8 cellular contexts compared by ENCODE assay signal in the genomic region with DNA sequence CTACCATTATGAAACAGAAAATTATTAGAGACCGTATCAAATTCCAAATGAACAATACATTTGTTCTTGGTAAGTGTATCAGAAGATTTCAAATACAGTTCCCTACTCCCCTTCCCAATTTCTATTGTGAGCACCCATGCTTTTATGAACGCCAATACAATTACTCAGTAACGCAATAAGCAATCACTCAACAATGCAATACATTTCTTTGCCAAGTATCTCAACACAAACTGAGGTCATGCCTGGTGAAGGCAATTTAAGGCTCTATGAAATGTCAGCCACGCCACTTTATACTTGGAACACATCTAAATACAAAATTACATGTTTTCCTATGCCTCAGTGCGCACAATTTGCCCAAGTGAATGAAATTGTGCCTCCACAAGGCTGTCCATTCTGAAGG. TPM values are rescaled to one million over a fixed set of nuclear protein-coding genes. Genes with fewer than 3 reads are reported as not detected.
DNase-seq lines count a peak whose midpoint lies in the region; ATAC-seq and TF ChIP-seq lines count a peak whose summit lies in the region.

No MANE protein-coding gene starts in this region.

- H3K9me3 ChIP-seq in cardiac muscle cell (ENCODE audit: low read depth) (no peaks in the 10 kb centered on the region), lower lobe of right lung (no peaks in the 10 kb centered on the region), MG63 (no peaks in the 10 kb centered on the region)

- H3K4me1 ChIP-seq in cardiac muscle cell (ENCODE audit: low read depth) = peaks cover 23% of the 10 kb centered on the region
- H3K4me1 ChIP-seq in lower lobe of right lung = no peaks in the 10 kb centered on the region

- peak overlapping the region; percentile 95 for H3K27ac ChIP-seq in cardiac muscle cell
- no peak overlapping the region for H3K27ac ChIP-seq in brain microvascular endothelial cell
- H3K27ac ChIP-seq in lower lobe of right lung = peak overlapping the region; percentile 84

- in situ Hi-C loops in brain microvascular endothelial cell (cut with HindIII; ENCODE audit: low pct_ligation_motif_present, low sequenced_read_pairs) = no loop called here

- H3K36me3 ChIP-seq in cardiac muscle cell (peaks cover 4% of the 10 kb centered on the region), brain microvascular endothelial cell (replicated peaks) (no peaks in the 10 kb centered on the region), lower lobe of right lung (peaks cover under 1% of the 10 kb centered on the region), MG63 (no peaks in the 10 kb centered on the region)

- intact Hi-C loops in left cardiac atrium (cut with DNase I) = loop anchor here in 1 of 2 donors (5.0 to 10.0 kb wide), 2 partner anchors 789 to 1902 kb away; no protein-coding TSS in a partner anchor
- intact Hi-C loops in lower lobe of right lung (cut with DNase I) = no loop called here

- H3K27me3 ChIP-seq in cardiac muscle cell (no peaks in the 10 kb centered on the region), brain microvascular endothelial cell (replicated peaks) (no peaks in the 10 kb centered on the region), lower lobe of right lung (ENCODE audit: low read depth) (no peaks in the 10 kb centered on the region), MG63 (no peaks in the 10 kb centered on the region)

- no peaks in the 10 kb centered on the region for H3K9me3 Mint-ChIP-seq in type B pancreatic cell

- H3K36me3 Mint-ChIP-seq in type B pancreatic cell = peaks cover 3% of the 10 kb centered on the region

- peaks cover 9% of the 10 kb centered on the region for H3K4me1 Mint-ChIP-seq in type B pancreatic cell (ENCODE audit: unreplicated experiment)

- TF ChIP-seq CTCF in cardiac muscle cell (IDR thresholded peaks at IDR 0.05; ENCODE audit: low read depth, low read length) = no peak
- no peak for TF ChIP-seq CTCF in brain microvascular endothelial cell (IDR thresholded peaks at IDR 0.05; ENCODE audit: low read depth, low read length, missing control alignments)
- no peak for TF ChIP-seq CTCF in lower lobe of right lung (IDR thresholded peaks at IDR 0.05)
- TF ChIP-seq CTCF in type B pancreatic cell (conservative IDR thresholded peaks at IDR 0.05) = no peak

- H3K4me3 Mint-ChIP-seq in type B pancreatic cell = peak overlapping the region; percentile 97

- no peak for ATAC-seq in left cardiac atrium
- ATAC-seq in lower lobe of right lung = no peak

- H3K27me3 Mint-ChIP-seq in type B pancreatic cell = no peaks in the 10 kb centered on the region

- peak in 1 of 2 donors; percentile 1 for DNase-seq in cardiac muscle cell (ENCODE audit: low read depth in 1 of 2, low spot score in 1 of 2)
- no peak for DNase-seq in left cardiac atrium
- no peak for DNase-seq in brain microvascular endothelial cell
- DNase-seq in lower lobe of right lung = no peak
- no peak for DNase-seq in type B pancreatic cell (ENCODE audit: extremely low spot score, unreplicated experiment)
- DNase-seq in MG63 = no peak
- no peak for DNase-seq in stimulated activated CD4-positive, alpha-beta T cell treated with anti-CD3 and anti-CD28 coated beads, Interleukin-15, amount 100 ng/mL, for 24 hours
- DNase-seq in germinal center (ENCODE audit: low spot score) = no peak

- H3K4me3 ChIP-seq in cardiac muscle cell = peak overlapping the region; percentile 54
- peak overlapping the region; percentile 68 for H3K4me3 ChIP-seq in brain microvascular endothelial cell (ENCODE audit: low read depth, low read length)
- peak overlapping the region; percentile 59 for H3K4me3 ChIP-seq in lower lobe of right lung
- no peak overlapping the region for H3K4me3 ChIP-seq in MG63

- H3K27ac Mint-ChIP-seq in type B pancreatic cell = peak overlapping the region; percentile 79

RNA-seq across cellular contexts. Expression of a gene that starts 0.7 kb away (rescaled TPM):
- total RNA-seq in cardiac muscle cell = 56.2 and 58.5 TPM in 2 replicates
- polyA plus RNA-seq in cardiac muscle cell = 70.4 and 72.6 TPM in 2 replicates
- total RNA-seq in left cardiac atrium = 10 to 100 TPM; 30.1 to 33.2 TPM
- total RNA-seq in lower lobe of right lung = 11.4 TPM
- total RNA-seq in type B pancreatic cell (ENCODE audit: low replicate concordance) = 19.3 and 23.6 TPM in 2 replicates
- not detected in 2 replicates for total RNA-seq in MG63 (2014; rRNA removed; shearing (Covaris generic); ENCODE audit: low replicate concordance)

Comparison
In these comparisons a context has a peak if more than half of its experiments do, and no peak if none do; other contexts are left out.
1. RNA of a gene that starts 0.7 kb away (total RNA-seq): 56.2 to 58.5 TPM in cardiac muscle cell, 30.1 to 33.2 TPM in left cardiac atrium, 19.3 to 23.6 TPM in type B pancreatic cell and 11.4 TPM in lower lobe of right lung (single experiment); not detected in MG63; every median in the first group is over 10 times any median in the second.